In the genomic region with DNA sequence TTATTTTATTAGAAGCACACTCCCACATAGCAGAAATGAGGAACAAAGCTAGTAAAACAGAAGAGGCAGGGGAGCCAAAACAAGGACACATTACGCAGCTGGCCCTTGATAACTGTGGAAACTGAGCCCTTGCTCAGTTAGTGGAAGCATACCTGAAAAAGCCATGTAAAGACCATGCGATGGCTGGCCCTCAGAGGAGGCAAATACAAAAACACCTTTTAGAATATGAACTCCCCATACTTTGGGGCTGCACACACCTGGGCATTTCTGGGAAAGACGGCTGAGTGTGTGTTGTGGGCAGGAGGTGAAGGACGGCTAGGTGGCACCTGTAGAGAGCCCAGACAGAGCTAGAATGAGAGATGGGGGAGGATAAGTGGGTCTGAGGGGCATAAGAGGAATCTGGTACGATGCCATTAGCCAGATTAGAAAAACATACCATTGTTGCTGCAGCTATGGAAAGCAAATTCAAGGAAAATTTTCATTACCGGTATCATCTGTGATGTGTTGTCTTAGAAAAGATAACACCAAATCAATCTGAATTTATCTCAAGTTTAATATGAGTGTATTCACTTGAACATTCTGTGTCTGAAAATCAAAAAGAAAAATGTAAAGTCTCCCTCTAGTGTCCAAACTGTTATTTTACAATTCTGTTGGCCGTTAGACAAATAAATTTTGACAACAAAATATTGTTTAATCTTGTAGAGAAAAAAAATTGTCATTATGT, we compare ENCODE assay signal across 11 cellular contexts. TPM values are rescaled to one million over a fixed set of nuclear protein-coding genes. Genes with fewer than 3 reads are reported as not detected.
DNase-seq lines count a peak whose midpoint lies in the region; ATAC-seq, FAIRE-seq and TF ChIP-seq lines count a peak whose summit lies in the region.
"Had no signal": no experiment of that assay in that cellular context is flagged by ENCODE, and none has a peak within 500 bp of the region (broad histone marks: within the 10 kb centered on the region; RNA-seq: fewer than 3 reads in every experiment).

No MANE protein-coding gene starts in this region.

- TF ChIP-seq EP300 in HepG2 (IDR thresholded peaks at IDR 0.05; ENCODE audit: low read depth in 2 of 2, low read length in 2 of 2) = no peak
- no peak for TF ChIP-seq EP300 in HepG2 (CRISPR knock-in tag; IDR thresholded peaks at IDR 0.05; ENCODE audit: borderline replicate concordance)

- no peak overlapping the region for H3K23ac ChIP-seq in H9 (ENCODE audit: insufficient read length, low read depth, low read length)

- H3K36me3 ChIP-seq in adipocyte (ENCODE audit: control insufficient read depth, insufficient read depth, low read length, severe bottlenecking) (no peaks in the 10 kb centered on the region), HepG2 (replicated peaks in 1 of 2; ENCODE audit: control insufficient read depth in 1 of 2, insufficient read depth in 2 of 2, low read length in 2 of 2) (no peaks in the 10 kb centered on the region)

- H2BK15ac ChIP-seq in H9 (ENCODE audit: low read depth, low read length) = no peak overlapping the region

- no peak overlapping the region for H3K14ac ChIP-seq in H9 (ENCODE audit: insufficient read depth, low read length)

- TF ChIP-seq POLR2A in HepG2 (IDR thresholded peaks at IDR 0.05; ENCODE audit: insufficient read depth in 1 of 2, low read depth in 2 of 2, low read length in 2 of 2) = no peak

- H4K5ac ChIP-seq in H9 (ENCODE audit: insufficient read length, low read depth, low read length) = no peak overlapping the region

- WGBS in H9 (ENCODE audit: extremely low coverage, insufficient read length, low lambda C conversion rate) = no CpG with 5 or more reads among the region's 7 CpGs
- WGBS in HepG2 (ENCODE audit: low lambda C conversion rate) = 30% methylated on average over 7 of the region's 7 CpGs

- no peaks in the 10 kb centered on the region for H3K36me3 Mint-ChIP-seq in CD4-positive, alpha-beta T cell (ENCODE audit: low read depth)
- peaks cover 0 to 2% (median 0%) of the 10 kb centered on the region in 3 experiments; a peak in 1 of 7 replicates for H3K36me3 Mint-ChIP-seq in H9 (ENCODE audit: insufficient read depth in 1 of 3, low read depth in 3 of 3)

- no peak overlapping the region for H2BK5ac ChIP-seq in H9 (ENCODE audit: insufficient read length, low read length)

- H2BK12ac ChIP-seq in H9 (ENCODE audit: insufficient read length, low read depth, low read length) = no peak overlapping the region

- in situ Hi-C loops in HepG2 (cut with HindIII; ENCODE audit: extremely low pct_ligation_motif_present, low pct_unique_long_range_greater_than_20kb) = no loop called here

- no peak overlapping the region for H2BK120ac ChIP-seq in H9 (ENCODE audit: low read depth, low read length, poor library complexity, severe bottlenecking)

- BruUV-seq in HepG2 (replicated peaks; lab: Mats Ljungman, UMichigan) = no TSS peak

- no peak overlapping the region for H3K27ac ChIP-seq in CD4-positive, alpha-beta T cell (ENCODE audit: low read depth, low read length)
- H3K27ac ChIP-seq in H9 (ENCODE audit: insufficient read length, low read depth, low read length) = no peak overlapping the region
- no peak overlapping the region for H3K27ac ChIP-seq in HepG2 (ENCODE audit: extremely low read length, insufficient read depth, low read length)

- H2AFZ ChIP-seq in H9 (ENCODE audit: low read length) (no peak overlapping the region), HepG2 (ENCODE audit: low read length) (no peak overlapping the region)

- POLR2A ChIA-PET in CD4-positive, alpha-beta T cell (lab: Charles Lee) = no interaction called here
- POLR2A ChIA-PET in HepG2 (lab: Yijun Ruan, JAX) = no interaction called here

- no peak overlapping the region for H3K27ac Mint-ChIP-seq in CD4-positive, alpha-beta T cell
- no peak overlapping the region for H3K27ac Mint-ChIP-seq in H9

- H2AK5ac ChIP-seq in H9 (ENCODE audit: insufficient read length, low read length) = no peak overlapping the region

- no peak overlapping the region for H3K56ac ChIP-seq in H9 (ENCODE audit: insufficient read length, low read depth, low read length)

- H3K9me3 ChIP-seq in CD4-positive, alpha-beta T cell (ENCODE audit: control insufficient read depth, low read length) = no peaks in the 10 kb centered on the region
- H3K9me3 ChIP-seq in H9 (ENCODE audit: control insufficient read depth, low read depth, low read length) = no peaks in the 10 kb centered on the region
- H3K9me3 ChIP-seq in adipocyte (ENCODE audit: control insufficient read depth, low read length) = no peaks in the 10 kb centered on the region
- no peaks in the 10 kb centered on the region for H3K9me3 ChIP-seq in HepG2 (ENCODE audit: low read length)

- no peaks in the 10 kb centered on the region for H3K4me1 Mint-ChIP-seq in CD4-positive, alpha-beta T cell (ENCODE audit: low read depth)
- peaks cover 0 to 2% of the 10 kb centered on the region in 2 experiments; a peak in 1 of 4 replicates for H3K4me1 Mint-ChIP-seq in H9

- peak; percentile 23 for FAIRE-seq in HepG2 (lab: Jason Lieb, UNC)

- no peak overlapping the region for H3K4me3 ChIP-seq in adipocyte (ENCODE audit: low read length)
- H3K4me3 ChIP-seq in HepG2 (replicated peaks in 1 of 3; ENCODE audit: insufficient read depth in 1 of 3, low read depth in 2 of 3, low read length in 3 of 3) = no peak overlapping the region

- H2BK20ac ChIP-seq in H9 (ENCODE audit: low read depth, low read length, poor library complexity, severe bottlenecking) = no peak overlapping the region

- no peak overlapping the region for H3K4me3 Mint-ChIP-seq in CD4-positive, alpha-beta T cell
- H3K4me3 Mint-ChIP-seq in H9 = no peak overlapping the region

- peak; percentile 28 for TF ChIP-seq CTCF in CD4-positive, alpha-beta T cell (IDR thresholded peaks at IDR 0.05)
- TF ChIP-seq CTCF in H9 (conservative IDR thresholded peaks at IDR 0.05) (peak; percentile 58; the same call in 2 of the 3 replicates), HepG2 (CRISPR knock-in tag; IDR thresholded peaks at IDR 0.05) (peak; percentile 28; the same call in 1 of the 2 replicates)

- H4K20me1 ChIP-seq in H9 (ENCODE audit: control insufficient read depth, insufficient read depth, insufficient read length) (no peaks in the 10 kb centered on the region), HepG2 (ENCODE audit: insufficient read depth, low read length) (no peaks in the 10 kb centered on the region)

- H3K4me2 ChIP-seq in H9 (ENCODE audit: insufficient read depth, insufficient read length, low read length) (no peak overlapping the region), HepG2 (ENCODE audit: low read depth, low read length) (no peak overlapping the region)

- H3K79me1 ChIP-seq in H9 (ENCODE audit: insufficient read depth, low read depth, low read length, poor library complexity, severe bottlenecking) = no peaks in the 10 kb centered on the region

- no peaks in the 10 kb centered on the region for H3K79me2 ChIP-seq in H9 (ENCODE audit: insufficient read depth, low read length)
- H3K79me2 ChIP-seq in HepG2 (ENCODE audit: insufficient read depth, low read length) = no peaks in the 10 kb centered on the region

- no peak overlapping the region for H3T11ph ChIP-seq in H9 (ENCODE audit: low read length)

- H3K4me1 ChIP-seq in H9 (ENCODE audit: insufficient read depth, low read length) (no peaks in the 10 kb centered on the region), adipocyte (ENCODE audit: control insufficient read depth, insufficient read depth, low read length) (peaks cover 4% of the 10 kb centered on the region), HepG2 (ENCODE audit: insufficient read depth, low read length) (peaks cover 3% of the 10 kb centered on the region; the same call in 1 of the 2 replicates)

- no peak overlapping the region for H3K9ac ChIP-seq in H9 (ENCODE audit: extremely low read depth, insufficient read length, low read length)
- no peak overlapping the region for H3K9ac ChIP-seq in adipocyte (ENCODE audit: low read length)
- no peak overlapping the region for H3K9ac ChIP-seq in HepG2 (ENCODE audit: insufficient read depth, low read depth, low read length)

- H3K27me3 Mint-ChIP-seq in CD4-positive, alpha-beta T cell = peaks cover 19% of the 10 kb centered on the region
- H3K27me3 Mint-ChIP-seq in H9 (ENCODE audit: low read depth) = no peaks in the 10 kb centered on the region

- H4K8ac ChIP-seq in H9 (replicated peaks; ENCODE audit: insufficient read length, low read depth, low read length) = no peak overlapping the region

- intact Hi-C loops in CD4-positive, alpha-beta T cell (cut with DNase I, micrococcal nuclease) = no loop called here
- intact Hi-C loops in HepG2 (cut with micrococcal nuclease; ENCODE audit: unreplicated experiment) = no loop called here

- CTCF ChIA-PET in CD4-positive, alpha-beta T cell (lab: Charles Lee) = no interaction called here
- CTCF ChIA-PET in HepG2 (lab: Yijun Ruan, JAX; ENCODE audit: low intra/inter-chr PET ratio, low total read pairs) = no interaction called here

- no peak for ATAC-seq in CD4-positive, alpha-beta T cell (ENCODE audit: poor library complexity)
- ATAC-seq in HepG2 (no peak), HG03521 (IDR thresholded peaks at IDR 0.05; ENCODE audit: unreplicated experiment) (no peak), HG03025 (IDR thresholded peaks at IDR 0.05; ENCODE audit: low FRiP score, unreplicated experiment) (no peak)

- H3K18ac ChIP-seq in H9 (ENCODE audit: insufficient read length, low read depth, low read length) = no peak overlapping the region

- H3K23me2 ChIP-seq in H9 (ENCODE audit: insufficient read length, low read depth, low read length, poor library complexity, severe bottlenecking) = no peaks in the 10 kb centered on the region

- H4K91ac ChIP-seq in H9 (ENCODE audit: insufficient read length, low read depth, low read length) = no peak overlapping the region

- H3K9me3 Mint-ChIP-seq in CD4-positive, alpha-beta T cell = no peaks in the 10 kb centered on the region
- H3K9me3 Mint-ChIP-seq in H9 = peaks cover 3 to 12% of the 10 kb centered on the region in 2 experiments; a peak in 4 of 5 replicates

- no peak overlapping the region for H3K4ac ChIP-seq in H9 (ENCODE audit: low read depth, low read length)

- H3K27me3 ChIP-seq in CD4-positive, alpha-beta T cell (ENCODE audit: control insufficient read depth, insufficient read depth, low read length) = no peaks in the 10 kb centered on the region
- H3K27me3 ChIP-seq in H9 (ENCODE audit: insufficient read depth, low read length) (no peaks in the 10 kb centered on the region), adipocyte (replicated peaks; ENCODE audit: control insufficient read depth, insufficient read depth, low read length) (no peaks in the 10 kb centered on the region), HepG2 (ENCODE audit: control insufficient read depth in 1 of 2, insufficient read depth in 2 of 2, low read length in 2 of 2) (no peaks in the 10 kb centered on the region)

- TF ChIP-seq RAD21 in HepG2 (CRISPR knock-in tag; IDR thresholded peaks at IDR 0.05) = no peak

- no peak for DNase-seq in CD4-positive, alpha-beta T cell
- no peak for DNase-seq in H9
- peak; percentile 58 for DNase-seq in adipocyte (ENCODE audit: low read depth)
- no peak for DNase-seq in HepG2 (ENCODE audit: low spot score)
- DNase-seq in NCI-H446 treated with DMSO at 0.1 percent for 48 hours (lab: John Stamatoyannopoulos, UW) = no peak
- DNase-seq in H4 (ENCODE audit: low spot score) = no peak
- DNase-seq: effector CD4-positive, alpha-beta T cell; occipital lobe had no signal

RNA-seq across cellular contexts. Expression of gene SULT1C3, which starts 45.2 kb away (rescaled TPM):
- total RNA-seq in CD4-positive, alpha-beta T cell = not detected
- total RNA-seq in H9 (2021) (not detected in 2 replicates), HepG2 (2016; rRNA removed; fragmentation: Illumina TruSeq; extraction: Trizol) (not detected in 2 replicates)
- not detected in 2 replicates for total RNA-seq in HepG2 (2016; cell fraction: cytosol; rRNA removed; fragmentation: Illumina TruSeq; extraction: Trizol; ENCODE audit: low read depth)
- total RNA-seq in HepG2 (2016; cell fraction: insoluble cytoplasmic fraction; rRNA removed; fragmentation: Illumina TruSeq; extraction: Trizol) = not detected in 2 replicates
- total RNA-seq in HepG2 (2016; cell fraction: membrane; rRNA removed; fragmentation: Illumina TruSeq; extraction: Trizol) = not detected in 2 replicates
- total RNA-seq in HepG2 (2016; cell fraction: nucleus; rRNA removed; fragmentation: Illumina TruSeq; extraction: Trizol) = not detected in 2 replicates
- polyA plus RNA-seq in HepG2 (2011; rRNA removed) = not detected in 2 replicates
- not detected in 2 replicates for polyA plus RNA-seq in HepG2 (2011; cell fraction: cytosol; rRNA removed)
- not detected in 2 replicates for polyA plus RNA-seq in HepG2 (2011; cell fraction: nucleus; rRNA removed)
- polyA plus RNA-seq in HepG2 (2012) = not detected in 2 replicates
- polyA plus RNA-seq in HepG2 (2016; cell fraction: cytosol; fragmentation: Illumina TruSeq; extraction: Trizol; ENCODE audit: low read depth) = not detected in 2 replicates
- polyA plus RNA-seq in HepG2 (2016; cell fraction: insoluble cytoplasmic fraction; fragmentation: Illumina TruSeq; extraction: Trizol; ENCODE audit: low read depth) = not detected in 2 replicates
- polyA plus RNA-seq in HepG2 (2016; cell fraction: membrane; fragmentation: Illumina TruSeq; extraction: Trizol; ENCODE audit: low read depth) = not detected in 2 replicates
- not detected in 2 replicates for polyA plus RNA-seq in HepG2 (2016; cell fraction: nucleus; fragmentation: Illumina TruSeq; extraction: Trizol; ENCODE audit: insufficient read depth, low read depth)
- not detected in 2 replicates for polyA minus RNA-seq in HepG2 (2011; rRNA and poly(A)+ RNA removed; ENCODE audit: low replicate concordance)
- not detected in 2 replicates for polyA minus RNA-seq in HepG2 (2011; cell fraction: cytosol; rRNA and poly(A)+ RNA removed)
- not detected in 2 replicates for polyA minus RNA-seq in HepG2 (2011; cell fraction: nucleus; rRNA and poly(A)+ RNA removed)
- total RNA-seq in H4 (2014; rRNA removed; shearing (Covaris generic)) = not detected in 2 replicates
- total RNA-seq: occipital lobe, temporal lobe had no signal
